6 cellular contexts compared by ENCODE assay signal in the genomic region with DNA sequence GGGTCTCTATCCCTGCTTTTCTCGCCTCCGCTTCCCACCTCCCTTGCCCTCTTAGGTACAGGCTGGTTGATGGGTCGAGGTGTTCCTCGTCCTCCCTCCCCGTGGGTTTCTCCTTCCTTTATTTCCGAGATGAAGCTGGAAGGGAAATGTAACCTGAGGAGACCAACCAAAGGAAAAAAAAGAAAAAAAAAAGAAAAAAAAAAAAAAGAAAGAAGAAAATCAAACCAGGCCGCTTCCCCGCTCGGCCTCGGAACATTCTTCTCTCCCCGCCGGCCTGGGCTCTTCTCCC. TPM values are rescaled to one million over a fixed set of nuclear protein-coding genes. Genes with fewer than 3 reads are reported as not detected.
A peak's percentile ranks its signal among the peaks of the same experiment; 100 is the strongest.
DNase-seq lines count a peak whose midpoint lies in the region; ATAC-seq and TF ChIP-seq lines count a peak whose summit lies in the region.

No MANE protein-coding gene starts in this region.

- H3K36me3 ChIP-seq in gastroesophageal sphincter (no peaks in the 10 kb centered on the region), tibial nerve (no peaks in the 10 kb centered on the region)

- H3K27me3 Mint-ChIP-seq in activated T-cell treated with anti-CD3 and anti-CD28 coated beads, Interleukin-2, amount 50 U/mL, for 4 hours (ENCODE audit: low read depth), result peaks cover 53% of the 10 kb centered on the region

- WGBS in gastroesophageal sphincter (ENCODE audit: low coverage in 1 of 2), 2 donors, result 0 to 7% methylated on average over 5 to 6 of the region's 12 CpGs
- 3 to 5% methylated on average over 12 of the region's 12 CpGs for WGBS in tibial nerve, 2 donors

- peaks cover 27% of the 10 kb centered on the region for H3K4me1 Mint-ChIP-seq in activated T-cell treated with anti-CD3 and anti-CD28 coated beads, Interleukin-2, amount 50 U/mL, for 4 hours (ENCODE audit: low read depth)

- H3K36me3 Mint-ChIP-seq in activated T-cell treated with anti-CD3 and anti-CD28 coated beads, Interleukin-2, amount 50 U/mL, for 4 hours (ENCODE audit: insufficient read depth), result no peaks in the 10 kb centered on the region

- TF ChIP-seq CTCF in gastroesophageal sphincter (IDR thresholded peaks at IDR 0.05) (no peak), tibial nerve (IDR thresholded peaks at IDR 0.05) (no peak)

- H3K9me3 Mint-ChIP-seq in activated T-cell treated with anti-CD3 and anti-CD28 coated beads, Interleukin-2, amount 50 U/mL, for 4 hours, result no peaks in the 10 kb centered on the region

- intact Hi-C loops in head of caudate nucleus (cut with DNase I), result no loop called here

- TF ChIP-seq EP300 in gastroesophageal sphincter (IDR thresholded peaks at IDR 0.05) (no peak), tibial nerve (IDR thresholded peaks at IDR 0.05) (no peak)

- TF ChIP-seq POLR2A in gastroesophageal sphincter (IDR thresholded peaks at IDR 0.05) (no peak), tibial nerve (IDR thresholded peaks at IDR 0.05) (no peak)

- DNase-seq in activated T-cell treated with anti-CD3 and anti-CD28 coated beads, Interleukin-2, amount 50 U/mL, for 4 hours, result no peak
- no peak for DNase-seq in activated T-cell treated with anti-CD3 and anti-CD28 coated beads, Interleukin-2, amount 50 U/mL, for 1 hour
- DNase-seq in tibial nerve (ENCODE audit: low spot score in 2 of 2) (no peak), head of caudate nucleus (no peak), NCI-H187 treated with DMSO at 0.1 percent for 48 hours (lab: John Stamatoyannopoulos, UW) (no peak)

- ATAC-seq in activated T-cell treated with anti-CD3 and anti-CD28 coated beads, Interleukin-2, amount 50 U/mL, for 4 hours, result no peak
- ATAC-seq in gastroesophageal sphincter, result no peak

- peak overlapping the region; percentile 85 to 87 for H3K4me3 ChIP-seq in gastroesophageal sphincter
- H3K4me3 ChIP-seq in tibial nerve, result peak overlapping the region; percentile 45 to 63 (median 52)

- H3K27ac ChIP-seq in gastroesophageal sphincter, result peak overlapping the region; percentile 95 to 99 (median 97)
- H3K27ac ChIP-seq in tibial nerve, result peak overlapping the region; percentile 86 to 94 (median 90)

- H3K27me3 ChIP-seq in gastroesophageal sphincter (no peaks in the 10 kb centered on the region), tibial nerve (no peaks in the 10 kb centered on the region)

- H3K4me3 Mint-ChIP-seq in activated T-cell treated with anti-CD3 and anti-CD28 coated beads, Interleukin-2, amount 50 U/mL, for 4 hours, result peak overlapping the region; percentile 42

- H3K4me1 ChIP-seq in gastroesophageal sphincter (peaks cover 0 to 63% (median 19%) of the 10 kb centered on the region in 3 donors), tibial nerve (peaks cover 0 to 48% (median 11%) of the 10 kb centered on the region in 4 donors)

- H3K9me3 ChIP-seq in gastroesophageal sphincter, result no peaks in the 10 kb centered on the region
- no peaks in the 10 kb centered on the region for H3K9me3 ChIP-seq in tibial nerve

RNA-seq across cellular contexts. Expression of gene NFATC4, which starts 1.7 kb away (rescaled TPM):
- under 1 TPM; 0.13 to 0.38 (median 0.32) TPM for total RNA-seq in activated T-cell treated with anti-CD3 and anti-CD28 coated beads, Interleukin-2, amount 50 U/mL, for 4 hours
- 10 to 100 TPM; 33.5 to 63.5 (median 57.9) TPM for total RNA-seq in gastroesophageal sphincter
- total RNA-seq in tibial nerve, result 100 to 1,000 TPM in 2 of 4 donors, 10 to 100 TPM in 2; 58.6 to 132 (median 99.1) TPM

RNA-seq across cellular contexts. Expression of gene RIPK3, which starts 26.5 kb away (rescaled TPM):
- total RNA-seq in activated T-cell treated with anti-CD3 and anti-CD28 coated beads, Interleukin-2, amount 50 U/mL, for 4 hours, result 1 to 10 TPM; 5.9 to 8.0 (median 6.2) TPM
- total RNA-seq in gastroesophageal sphincter, result 1 to 10 TPM; 3.1 to 8.9 (median 3.9) TPM
- 1 to 10 TPM; 4.0 to 9.6 (median 9.0) TPM for total RNA-seq in tibial nerve

RNA-seq across cellular contexts. Expression of gene ADCY4, which starts 31.4 kb away (rescaled TPM):
- under 1 TPM; 0.43 to 0.76 (median 0.53) TPM for total RNA-seq in activated T-cell treated with anti-CD3 and anti-CD28 coated beads, Interleukin-2, amount 50 U/mL, for 4 hours
- total RNA-seq in gastroesophageal sphincter (10 to 100 TPM; 13.3 to 40.5 (median 22.6) TPM), tibial nerve (10 to 100 TPM; 32.0 to 68.1 (median 53.2) TPM)

RNA-seq across cellular contexts. Expression of gene NYNRIN, which starts 32.5 kb away (rescaled TPM):
- under 1 TPM in 2 of 3 donors, not detected in 1; 0.03 to 0.05 TPM for total RNA-seq in activated T-cell treated with anti-CD3 and anti-CD28 coated beads, Interleukin-2, amount 50 U/mL, for 4 hours
- total RNA-seq in gastroesophageal sphincter, result 10 to 100 TPM in 2 of 4 donors, 1 to 10 TPM in 2; 6.9 to 19.9 (median 11.5) TPM
- 10 to 100 TPM; 17.4 to 24.7 (median 19.4) TPM for total RNA-seq in tibial nerve

RNA-seq across cellular contexts. Expression of gene LTB4R, which starts 55.0 kb away (rescaled TPM):
- 1 to 10 TPM; 7.0 to 8.0 (median 7.8) TPM for total RNA-seq in activated T-cell treated with anti-CD3 and anti-CD28 coated beads, Interleukin-2, amount 50 U/mL, for 4 hours
- total RNA-seq in gastroesophageal sphincter, result 1 to 10 TPM; 3.0 to 4.2 (median 3.4) TPM
- total RNA-seq in tibial nerve, result 10 to 100 TPM in 3 of 4 donors, 1 to 10 TPM in 1; 8.4 to 14.4 (median 11.8) TPM

Comparison
In these comparisons a context has a peak if more than half of its experiments do, and no peak if none do; other contexts are left out.
1. RNA of gene NFATC4, which starts 1.7 kb away (total RNA-seq): 58.6 to 132 TPM in tibial nerve and 33.5 to 63.5 TPM in gastroesophageal sphincter; 0.13 to 0.38 TPM in activated T-cell treated with anti-CD3 and anti-CD28 coated beads, Interleukin-2, amount 50 U/mL, for 4 hours; every median in the first group is over 10 times any median in the second.
2. RNA of gene ADCY4, which starts 31.4 kb away (total RNA-seq): 32.0 to 68.1 TPM in tibial nerve and 13.3 to 40.5 TPM in gastroesophageal sphincter; 0.43 to 0.76 TPM in activated T-cell treated with anti-CD3 and anti-CD28 coated beads, Interleukin-2, amount 50 U/mL, for 4 hours; every median in the first group is over 4 times any median in the second.